Comparison of ENCODE assay signal across 8 cellular contexts in the genomic region with DNA sequence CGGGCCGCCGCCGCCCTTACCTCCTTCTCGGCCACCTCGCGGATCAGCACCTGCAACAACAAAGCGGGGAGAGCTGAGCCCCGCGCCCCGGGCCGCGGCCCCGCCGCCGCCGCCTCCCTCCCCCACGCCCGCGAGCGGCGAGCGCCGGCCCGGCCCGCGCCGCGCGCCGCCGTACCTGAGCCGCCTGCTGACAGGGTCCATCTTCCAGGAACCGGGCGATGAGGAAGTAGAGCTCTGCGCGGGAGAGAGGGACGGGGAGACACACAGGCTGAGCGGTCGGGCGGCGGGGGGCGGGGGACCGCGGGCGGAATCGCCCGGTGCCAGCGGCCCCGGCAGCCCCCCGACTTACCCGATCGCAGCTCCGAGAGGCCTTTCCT. TPM values are rescaled to one million over a fixed set of nuclear protein-coding genes. Genes with fewer than 3 reads are reported as not detected.
DNase-seq lines count a peak whose midpoint lies in the region; ATAC-seq and TF ChIP-seq lines count a peak whose summit lies in the region.

No MANE protein-coding gene starts in this region.

- peaks cover 10% of the 10 kb centered on the region for H3K36me3 Mint-ChIP-seq in brain

- DNase-seq in CD1c-positive myeloid dendritic cell (ENCODE audit: extremely low spot score) = peak; percentile 72
- DNase-seq in NOMO-1 (lab: John Stamatoyannopoulos, UW; ENCODE audit: unreplicated experiment in 2 of 2) = peak; percentile 40 to 57
- DNase-seq in thoracic aorta (ENCODE audit: low spot score) = peak; percentile 1
- no peak for DNase-seq in T1000 (lab: John Stamatoyannopoulos, UW)

- H3K4me1 ChIP-seq in liver (ENCODE audit: control insufficient read depth in 4 of 4, insufficient read depth in 4 of 4, low read length in 3 of 4) (peaks cover 2 to 12% (median 10%) of the 10 kb centered on the region in 4 donors), thoracic aorta (ENCODE audit: control insufficient read depth in 1 of 2, low read depth in 2 of 2) (peaks cover 30 to 42% of the 10 kb centered on the region in 2 donors)

- peaks cover 0 to 6% (median 0%) of the 10 kb centered on the region in 5 experiments for H3K9me3 Mint-ChIP-seq in brain

- no peak for TF ChIP-seq CTCF in brain (conservative IDR thresholded peaks at IDR 0.05)
- no peak for TF ChIP-seq CTCF in liver (IDR thresholded peaks at IDR 0.05; ENCODE audit: low read depth, low read length, missing input control)
- no peak for TF ChIP-seq CTCF in thoracic aorta (IDR thresholded peaks at IDR 0.05)

- H3K4me3 ChIP-seq in liver (ENCODE audit: low read depth in 1 of 3, low read length in 3 of 3) (peak overlapping the region; percentile 93 to 100 (median 99)), thoracic aorta (peak overlapping the region; percentile 99)

- H3K27me3 Mint-ChIP-seq in brain = peaks cover 10% of the 10 kb centered on the region

- H3K27ac Mint-ChIP-seq in brain = peak overlapping the region; percentile 99 to 100 (median 99)

- H3K27ac ChIP-seq in liver (ENCODE audit: low read depth in 1 of 2, low read length in 2 of 2) = peak overlapping the region; percentile 96 to 98
- peak overlapping the region; percentile 99 for H3K27ac ChIP-seq in thoracic aorta

- H3K9me3 ChIP-seq in liver (ENCODE audit: control insufficient read depth in 4 of 4, low read length in 3 of 4) = no peaks in the 10 kb centered on the region
- no peaks in the 10 kb centered on the region for H3K9me3 ChIP-seq in thoracic aorta

- under 1% methylated on average over 54 of the region's 54 CpGs for WGBS in liver

- H3K4me1 Mint-ChIP-seq in brain = peaks cover 76% of the 10 kb centered on the region

- H3K27me3 ChIP-seq in liver (ENCODE audit: control insufficient read depth in 4 of 4, insufficient read depth in 4 of 4, low read length in 3 of 4) (no peaks in the 10 kb centered on the region), thoracic aorta (replicated peaks; ENCODE audit: insufficient read depth) (no peaks in the 10 kb centered on the region)

- H3K9ac ChIP-seq in liver (ENCODE audit: low read depth in 1 of 2, low read length in 2 of 2) = peak overlapping the region in 1 of 2 donors; percentile 65

- ATAC-seq in GM18870 (IDR thresholded peaks at IDR 0.05; ENCODE audit: unreplicated experiment) (peak; percentile 12), HG03060 (IDR thresholded peaks at IDR 0.05; ENCODE audit: low read depth, unreplicated experiment) (peak; percentile 10), thoracic aorta (ENCODE audit: insufficient number of reproducible peaks, low FRiP score, low read depth) (no peak)

- H3K36me3 ChIP-seq in liver (ENCODE audit: control insufficient read depth in 4 of 4, insufficient read depth in 3 of 4, low read depth in 1 of 4, low read length in 3 of 4) (no peaks in the 10 kb centered on the region), thoracic aorta (no peaks in the 10 kb centered on the region)

- peak overlapping the region; percentile 94 to 98 (median 97) for H3K4me3 Mint-ChIP-seq in brain

- no peak for TF ChIP-seq RAD21 in liver (IDR thresholded peaks at IDR 0.05)

TF ChIP-seq in liver, 16 proteins besides CTCF, POLR2A, EP300 and RAD21:
- TF ChIP-seq YY1 (IDR thresholded peaks at IDR 0.05) (no peak), TAF1 (conservative IDR thresholded peaks at IDR 0.05) (no peak), FOXA2 (IDR thresholded peaks at IDR 0.05) (no peak), HNF4G (IDR thresholded peaks at IDR 0.05) (no peak), SP1 (IDR thresholded peaks at IDR 0.05) (no peak), EGR1 (IDR thresholded peaks at IDR 0.05; ENCODE audit: low read depth in 2 of 2) (no peak), NR2F2 (IDR thresholded peaks at IDR 0.05) (no peak), HNF4A (conservative IDR thresholded peaks at IDR 0.05) (no peak), GABPA (IDR thresholded peaks at IDR 0.05 in 1 of 2, conservative IDR thresholded peaks at IDR 0.05 in 1 of 2) (no peak), JUND (IDR thresholded peaks at IDR 0.05) (no peak), RXRA (IDR thresholded peaks at IDR 0.05) (no peak)
- TF ChIP-seq, protein P1, sequence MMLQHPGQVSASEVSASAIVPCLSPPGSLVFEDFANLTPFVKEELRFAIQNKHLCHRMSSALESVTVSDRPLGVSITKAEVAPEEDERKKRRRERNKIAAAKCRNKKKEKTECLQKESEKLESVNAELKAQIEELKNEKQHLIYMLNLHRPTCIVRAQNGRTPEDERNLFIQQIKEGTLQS (IDR thresholded peaks at IDR 0.05) = no peak
- TF ChIP-seq, protein P2, sequence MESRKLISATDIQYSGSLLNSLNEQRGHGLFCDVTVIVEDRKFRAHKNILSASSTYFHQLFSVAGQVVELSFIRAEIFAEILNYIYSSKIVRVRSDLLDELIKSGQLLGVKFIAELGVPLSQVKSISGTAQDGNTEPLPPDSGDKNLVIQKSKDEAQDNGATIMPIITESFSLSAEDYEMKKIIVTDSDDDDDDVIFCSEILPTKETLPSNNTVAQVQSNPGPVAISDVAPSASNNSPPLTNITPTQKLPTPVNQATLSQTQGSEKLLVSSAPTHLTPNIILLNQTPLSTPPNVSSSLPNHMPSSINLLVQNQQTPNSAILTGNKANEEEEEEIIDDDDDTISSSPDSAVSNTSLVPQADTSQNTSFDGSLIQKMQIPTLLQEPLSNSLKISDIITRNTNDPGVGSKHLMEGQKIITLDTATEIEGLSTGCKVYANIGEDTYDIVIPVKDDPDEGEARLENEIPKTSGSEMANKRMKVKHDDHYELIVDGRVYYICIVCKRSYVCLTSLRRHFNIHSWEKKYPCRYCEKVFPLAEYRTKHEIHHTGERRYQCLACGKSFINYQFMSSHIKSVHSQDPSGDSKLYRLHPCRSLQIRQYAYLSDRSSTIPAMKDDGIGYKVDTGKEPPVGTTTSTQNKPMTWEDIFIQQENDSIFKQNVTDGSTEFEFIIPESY (IDR thresholded peaks at IDR 0.05) = no peak

RNA-seq across cellular contexts. Expression of a gene that starts 0.4 kb away (rescaled TPM):
- polyA plus RNA-seq in brain (ENCODE audit: insufficient read depth, low read depth, low replicate concordance) = 10.2 TPM
- total RNA-seq in liver = 10 to 100 TPM; 12.4 to 22.4 TPM
- polyA plus RNA-seq in liver = 1 to 10 TPM; 1.6 to 6.4 TPM
- total RNA-seq in thoracic aorta = 10 to 100 TPM; 25.0 to 35.6 TPM
